Comparison of ENCODE assay signal across 17 cellular contexts in the genomic region with DNA sequence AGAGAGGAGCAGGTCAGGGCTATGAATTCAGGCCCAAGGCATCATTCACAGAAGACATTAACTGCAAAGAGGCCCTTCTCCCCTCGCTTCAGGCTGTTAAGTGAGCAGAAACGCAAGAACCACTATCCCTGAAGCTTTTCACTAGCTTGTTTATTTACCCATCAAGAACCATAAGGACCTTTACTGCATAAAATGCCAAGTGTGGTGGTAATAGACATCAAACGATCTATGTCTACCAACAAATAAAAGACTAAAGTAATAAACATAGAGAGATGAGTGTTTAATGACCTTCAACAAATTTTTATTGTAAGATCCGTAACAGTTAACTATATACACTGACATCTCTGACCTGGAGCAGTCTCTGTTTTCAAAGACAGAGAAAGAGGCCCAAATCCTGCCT.
DNase-seq lines count a peak whose midpoint lies in the region; TF ChIP-seq lines count a peak whose summit lies in the region.
"Had no signal": no experiment of that assay in that cellular context is flagged by ENCODE, and none has a peak within 500 bp of the region (broad histone marks: within the 10 kb centered on the region; RNA-seq: fewer than 3 reads in every experiment).

No MANE protein-coding gene starts in this region.

- no peaks in the 10 kb centered on the region for H3K4me1 ChIP-seq in uterus
- H3K4me1 ChIP-seq: A549, SJCRH30 had no signal

- no peaks in the 10 kb centered on the region for H3K27me3 ChIP-seq in uterus
- H3K27me3 ChIP-seq: BLaER1 treated with 17β-estradiol and CSF1 and Interleukin-3, amounts not matched to agents 10 nM and 100 nM; SJCRH30 had no signal

- intact Hi-C loops in uterus (cut with DNase I; ENCODE audit: low total_unique reads): no loop called here

- DNase-seq in NCI-H2196 (lab: John Stamatoyannopoulos, UW; ENCODE audit: unreplicated experiment) (peak; percentile 26), NCI-H2196 treated with DMSO at 0.1 percent for 48 hours (lab: John Stamatoyannopoulos, UW; ENCODE audit: unreplicated experiment) (no peak), HEK293T (ENCODE audit: extremely low spot score) (peak; percentile 22), NCI-H345 (lab: John Stamatoyannopoulos, UW) (peak; percentile 48), uterus (peak in 1 of 2 donors; percentile 20), T-helper 2 cell (no peak), NCI-H1436 treated with DMSO at 0.1 percent for 48 hours (lab: John Stamatoyannopoulos, UW) (no peak)
- DNase-seq: DMS 273 treated with DMSO at 0.1 percent for 48 hours, H9, Kasumi-1, NCI-H2227 treated with DMSO at 0.1 percent for 48 hours, NCI-H69, PC-3, SJCRH30 had no signal

- no peak for TF ChIP-seq POLR2A in uterus (IDR thresholded peaks at IDR 0.05)

- CTCF ChIA-PET in HEK293T (lab: Yijun Ruan, JAX): no interaction called here

- H3K4me3 ChIP-seq in uterus: no peak overlapping the region
- H3K4me3 ChIP-seq: A549; BLaER1 treated with 17β-estradiol and CSF1 and Interleukin-3, amounts not matched to agents 10 nM and 100 nM; SJCRH30 had no signal

- no peaks in the 10 kb centered on the region for H3K36me3 ChIP-seq in uterus
- H3K36me3 ChIP-seq: BLaER1 treated with 17β-estradiol and CSF1 and Interleukin-3, amounts not matched to agents 10 nM and 100 nM; SJCRH30 had no signal

- POLR2A ChIA-PET in HEK293T (lab: Yijun Ruan, JAX): no interaction called here

- H3K9me3 ChIP-seq in uterus: no peaks in the 10 kb centered on the region
- H3K9me3 ChIP-seq: A549; BLaER1 treated with 17β-estradiol and CSF1 and Interleukin-3, amounts not matched to agents 10 nM and 100 nM; SJCRH30 had no signal

- no peak for TF ChIP-seq CTCF in uterus (IDR thresholded peaks at IDR 0.05)

- peak overlapping the region; percentile 33 to 66 for H3K27ac ChIP-seq in uterus
- H3K27ac ChIP-seq: A549; BLaER1 treated with 17β-estradiol and CSF1 and Interleukin-3, amounts not matched to agents 10 nM and 100 nM; HL-60; SJCRH30 had no signal

TF ChIP-seq in HEK293T, 16 proteins besides CTCF, POLR2A, EP300 and RAD21:
- peak; percentile 72 for TF ChIP-seq CTBP1 (IDR thresholded peaks at IDR 0.05; ENCODE audit: borderline replicate concordance)
- peak; percentile 51; the same call in 1 of the 2 replicates for TF ChIP-seq FOXA1 (IDR thresholded peaks at IDR 0.05)
- no peak for TF ChIP-seq ARNT (IDR thresholded peaks at IDR 0.05)
- 0 out of 2 replicates have a peak, but pooled peaks have one; percentile 25 for TF ChIP-seq LEF1 (IDR thresholded peaks at IDR 0.05; ENCODE audit: borderline replicate concordance)
- no peak for TF ChIP-seq HDGF (IDR thresholded peaks at IDR 0.05; ENCODE audit: borderline replicate concordance)
- TF ChIP-seq ZNF384 (IDR thresholded peaks at IDR 0.05): no peak
- TF ChIP-seq PKNOX1 (IDR thresholded peaks at IDR 0.05): peak; percentile 77

Comparison
In these comparisons a context has a peak if more than half of its experiments do, and no peak if none do; other contexts are left out.
1. DNase-seq: peak in NCI-H2196 (single experiment), HEK293T (single experiment) and NCI-H345 (single experiment); none in NCI-H2196 treated with DMSO at 0.1 percent for 48 hours (single experiment), T-helper 2 cell (0 of 5) and NCI-H1436 treated with DMSO at 0.1 percent for 48 hours (single experiment).